3 cellular contexts compared by ENCODE assay signal in genomic region chr6:40517654-40518053, GRCh38.
TF ChIP-seq lines count a peak whose summit lies in the region.

No MANE protein-coding gene starts in this region.

TF ChIP-seq in liver, 16 proteins besides CTCF, POLR2A, EP300 and RAD21:
- TF ChIP-seq YY1 (IDR thresholded peaks at IDR 0.05) (no peak), RXRA (IDR thresholded peaks at IDR 0.05) (peak in 1 of 2 donors; percentile 60), GABPA (IDR thresholded peaks at IDR 0.05 in 1 of 2, conservative IDR thresholded peaks at IDR 0.05 in 1 of 2) (no peak), EGR1 (IDR thresholded peaks at IDR 0.05; ENCODE audit: low read depth in 2 of 2) (no peak), HNF4A (conservative IDR thresholded peaks at IDR 0.05) (peak; percentile 85 to 97), ATF3 (IDR thresholded peaks at IDR 0.05) (no peak), HNF4G (IDR thresholded peaks at IDR 0.05) (no peak), NR2F2 (IDR thresholded peaks at IDR 0.05) (no peak), ZBTB33 (IDR thresholded peaks at IDR 0.05) (no peak), FOXA2 (IDR thresholded peaks at IDR 0.05) (no peak), SP1 (IDR thresholded peaks at IDR 0.05) (peak; percentile 8), JUND (IDR thresholded peaks at IDR 0.05) (peak in 1 of 2 donors; percentile 66), REST (IDR thresholded peaks at IDR 0.05) (no peak), MAX (IDR thresholded peaks at IDR 0.05) (no peak)

TF ChIP-seq in HepG2, 621 proteins besides CTCF, POLR2A, EP300 and RAD21:
- TF ChIP-seq ZNF75D (CRISPR knock-in tag; IDR thresholded peaks at IDR 0.05; ENCODE audit: borderline replicate concordance) (no peak), ZFP90 (CRISPR knock-in tag; IDR thresholded peaks at IDR 0.05; ENCODE audit: borderline replicate concordance) (no peak), ZNF512B (CRISPR knock-in tag; IDR thresholded peaks at IDR 0.05; ENCODE audit: borderline replicate concordance) (no peak), ZNF512 (CRISPR knock-in tag; IDR thresholded peaks at IDR 0.05) (no peak), HNRNPL (IDR thresholded peaks at IDR 0.05; ENCODE audit: low read depth, low read length) (no peak), KLF15 (CRISPR knock-in tag; IDR thresholded peaks at IDR 0.05; ENCODE audit: borderline replicate concordance) (no peak), ZNF382 (CRISPR knock-in tag; IDR thresholded peaks at IDR 0.05; ENCODE audit: borderline replicate concordance) (no peak), EHMT2 (IDR thresholded peaks at IDR 0.05; ENCODE audit: borderline replicate concordance, low read depth, low read length) (no peak)

TF ChIP-seq in H1, 55 proteins besides CTCF, POLR2A, EP300 and RAD21:
- TF ChIP-seq SUZ12 (IDR thresholded peaks at IDR 0.05; ENCODE audit: low read length) = no peak
- no peak for TF ChIP-seq CBX8 (IDR thresholded peaks at IDR 0.05; ENCODE audit: borderline replicate concordance, low read depth, low read length)
- no peak for TF ChIP-seq GABPA (IDR thresholded peaks at IDR 0.05; ENCODE audit: borderline replicate concordance, insufficient read depth, low read length)
- TF ChIP-seq SAP30 (IDR thresholded peaks at IDR 0.05; ENCODE audit: insufficient read depth, insufficient replicate concordance, low read length) = no peak
- TF ChIP-seq EGR1 (IDR thresholded peaks at IDR 0.05; ENCODE audit: borderline replicate concordance, low read depth, low read length) = no peak
- no peak for TF ChIP-seq NANOG (IDR thresholded peaks at IDR 0.05; ENCODE audit: insufficient read depth, low read depth, low read length, poor library complexity, severe bottlenecking)
- TF ChIP-seq E2F6 (IDR thresholded peaks at IDR 0.05) = no peak
- TF ChIP-seq JUN (IDR thresholded peaks at IDR 0.05; ENCODE audit: low read depth, low read length) = no peak
- no peak for TF ChIP-seq HDAC2 (IDR thresholded peaks at IDR 0.05; ENCODE audit: borderline replicate concordance in 1 of 2, low read depth in 2 of 2, low read length in 2 of 2)
- TF ChIP-seq TAF7 (optimal IDR thresholded peaks at IDR 0.05; ENCODE audit: borderline replicate concordance, low read depth, low read length) = no peak
- no peak for TF ChIP-seq CREB1 (IDR thresholded peaks at IDR 0.05)
- TF ChIP-seq RFX5 (IDR thresholded peaks at IDR 0.05; ENCODE audit: borderline replicate concordance, low read depth, low read length) = no peak
- TF ChIP-seq ASH2L (IDR thresholded peaks at IDR 0.05; ENCODE audit: low read length) = no peak
- TF ChIP-seq GTF2F1 (IDR thresholded peaks at IDR 0.05; ENCODE audit: borderline replicate concordance, low read depth, low read length) = no peak
- no peak for TF ChIP-seq POLR2AphosphoS5 (IDR thresholded peaks at IDR 0.05; ENCODE audit: low read depth, low read length)
- TF ChIP-seq FOSL1 (IDR thresholded peaks at IDR 0.05; ENCODE audit: insufficient read depth, low read depth, low read length) = no peak
- no peak for TF ChIP-seq EZH2 (IDR thresholded peaks at IDR 0.05; ENCODE audit: low read depth, low read length, severe bottlenecking)
- TF ChIP-seq BRCA1 (IDR thresholded peaks at IDR 0.05; ENCODE audit: low read depth, low read length) = no peak
- TF ChIP-seq CBX5 (IDR thresholded peaks at IDR 0.05; ENCODE audit: low read depth, low read length) = no peak
